In the genomic region with DNA sequence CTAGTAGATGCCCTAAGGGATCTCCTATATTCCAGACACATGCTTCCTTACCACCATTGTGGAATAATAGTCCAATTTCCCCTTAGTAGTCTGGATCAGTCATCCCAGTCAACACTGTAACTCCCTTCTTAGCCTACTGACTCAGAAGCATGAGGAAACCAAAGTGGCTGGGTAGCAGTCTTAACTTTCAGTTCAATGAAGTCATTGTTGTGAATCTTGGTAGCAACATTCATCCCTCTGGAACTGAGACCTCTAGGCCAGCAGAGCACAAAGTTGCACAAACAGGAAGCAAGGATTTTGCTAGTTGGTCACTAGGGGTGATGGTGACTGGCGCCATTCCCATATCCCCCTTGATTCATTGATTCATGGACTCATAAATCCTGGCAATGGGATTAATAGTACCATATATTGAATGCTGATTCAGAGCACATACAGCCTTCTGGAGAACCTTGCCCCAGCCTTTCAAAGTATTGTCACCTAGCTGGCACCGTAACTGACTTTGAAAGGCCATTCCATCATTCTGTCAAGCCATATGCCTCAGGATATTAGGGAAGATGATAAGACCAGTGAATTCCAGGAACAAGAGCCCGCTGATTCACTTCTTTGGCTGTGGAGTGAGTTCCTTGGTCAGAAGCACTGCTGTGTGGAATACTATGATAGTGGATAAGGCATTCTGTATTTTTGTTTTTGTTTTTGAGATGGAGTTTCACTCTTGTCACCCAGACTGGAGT, we compare ENCODE assay signal across 1 cellular context.
TF ChIP-seq lines count a peak whose summit lies in the region.

No MANE protein-coding gene starts in this region.

TF ChIP-seq in HepG2, 621 proteins besides CTCF, POLR2A, EP300 and RAD21:
- no peak for TF ChIP-seq ZFP36L2 (CRISPR knock-in tag; IDR thresholded peaks at IDR 0.05)
- TF ChIP-seq GATAD2A (CRISPR knock-in tag; IDR thresholded peaks at IDR 0.05): no peak
- TF ChIP-seq RAD51 (IDR thresholded peaks at IDR 0.05; ENCODE audit: borderline replicate concordance): no peak
- TF ChIP-seq NAIF1 (CRISPR knock-in tag; IDR thresholded peaks at IDR 0.05; ENCODE audit: borderline replicate concordance): no peak
- no peak for TF ChIP-seq ZNF776 (CRISPR knock-in tag; IDR thresholded peaks at IDR 0.05)
